42 cellular contexts compared by ENCODE assay signal in the genomic region with DNA sequence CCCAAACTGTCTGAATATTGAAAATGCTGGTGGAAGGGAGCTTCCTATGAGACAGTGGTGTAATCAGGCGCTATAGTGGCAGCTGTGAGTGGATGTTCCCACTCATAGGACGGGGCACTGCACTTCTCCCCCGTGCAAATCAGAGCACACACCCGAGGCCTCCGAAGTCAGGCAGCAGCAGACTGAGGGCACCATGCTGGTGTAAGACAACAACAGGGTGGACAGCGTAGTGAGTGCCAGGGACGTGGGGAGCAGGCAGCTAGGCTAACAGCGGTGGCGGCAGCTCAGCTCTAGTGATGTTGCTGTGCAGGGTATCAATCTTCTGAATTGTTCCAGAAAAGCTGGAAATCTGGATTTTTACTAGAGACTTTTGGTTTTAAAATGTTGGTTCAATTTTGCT. TPM values are rescaled to one million over a fixed set of nuclear protein-coding genes. Genes with fewer than 3 reads are reported as not detected.
"Had no signal": no experiment of that assay in that cellular context is flagged by ENCODE, and none has a peak within 500 bp of the region (broad histone marks: within the 10 kb centered on the region; RNA-seq: fewer than 3 reads in every experiment).

No MANE protein-coding gene starts in this region.

- H3K27ac ChIP-seq: adrenal gland, ascending aorta, body of pancreas, brain microvascular endothelial cell, breast epithelium, cardiac muscle cell had no signal

- H3K4me3 ChIP-seq: adrenal gland, ascending aorta, body of pancreas, breast epithelium, cardiac muscle cell had no signal

- DNase-seq: activated effector memory CD4-positive, alpha-beta T cell treated with anti-CD3 and anti-CD28 coated beads, Interleukin-2, amount 50 U/mL, for 16 hours; activated effector memory CD4-positive, alpha-beta T cell treated with Interleukin-2 at 50 U/mL for 16 hours; activated gamma-delta T cell; activated gamma-delta T cell treated with Interleukin-2 at 50 U/mL for 16 hours; activated naive CD4-positive, alpha-beta T cell; activated naive CD4-positive, alpha-beta T cell treated with anti-CD3 and anti-CD28 coated beads for 36 hours; activated naive CD4-positive, alpha-beta T cell treated with anti-CD3 and anti-CD28 coated beads, Interleukin-2, amount 10 ng/mL, durations not matched to agents 7 days and 5 days; activated naive CD4-positive, alpha-beta T cell treated with anti-CD3 and anti-CD28 coated beads, Interleukin-2, amount 50 U/mL, for 16 hours; activated naive CD4-positive, alpha-beta T cell treated with Interleukin-2 at 50 U/mL for 16 hours; activated naive CD8-positive, alpha-beta T cell treated with anti-CD3 and anti-CD28 coated beads for 36 hours; activated naive CD8-positive, alpha-beta T cell treated with anti-CD3 and anti-CD28 coated beads, Interleukin-2, amount 10 ng/mL, durations not matched to agents 7 days and 5 days; activated naive CD8-positive, alpha-beta T cell treated with anti-CD3 and anti-CD28 coated beads, Interleukin-2, amount 50 U/mL, for 24 hours; activated T-cell treated with anti-CD3 and anti-CD28 coated beads, Interleukin-2, amount 50 U/mL, for 1 hour; activated T-cell treated with anti-CD3 and anti-CD28 coated beads, Interleukin-2, amount 50 U/mL, for 24 hours; activated T-cell treated with anti-CD3 and anti-CD28 coated beads, Interleukin-2, amount 50 U/mL, for 4 hours; activated T-cell treated with anti-CD3 and anti-CD28 coated beads, Interleukin-2, amount 50 U/mL, for 48 hours; activated T-cell treated with anti-CD3 and anti-CD28 coated beads, Interleukin-2, amount 50 U/mL, for 72 hours; adrenal gland; amniotic stem cell; amygdala; anterior cingulate cortex; body of pancreas; brain microvascular endothelial cell; caudate nucleus; central memory CD4-positive, alpha-beta T cell; cerebellar nuclear complex had no signal

- H3K36me3 ChIP-seq: adrenal gland, ascending aorta, brain microvascular endothelial cell, breast epithelium, cardiac muscle cell had no signal

- H3K36me3 Mint-ChIP-seq: activated naive CD4-positive, alpha-beta T cell treated with anti-CD3 and anti-CD28 coated beads, Interleukin-2, amount 10 ng/mL, durations not matched to agents 7 days and 5 days; activated naive CD4-positive, alpha-beta T cell treated with anti-CD3 and anti-CD28 coated beads, Interleukin-2, amount 50 U/mL, for 24 hours; activated naive CD4-positive, alpha-beta T cell treated with anti-CD3 and anti-CD28 coated beads, Interleukin-2, amount 50 U/mL, for 72 hours; activated naive CD8-positive, alpha-beta T cell; activated naive CD8-positive, alpha-beta T cell treated with anti-CD3 and anti-CD28 coated beads for 36 hours; activated naive CD8-positive, alpha-beta T cell treated with anti-CD3 and anti-CD28 coated beads, Interleukin-2, amount 10 ng/mL, durations not matched to agents 7 days and 5 days; brain had no signal

- H3K4me1 ChIP-seq: adrenal gland, ascending aorta, body of pancreas, breast epithelium had no signal

- H3K27me3 ChIP-seq: ascending aorta, body of pancreas had no signal

- H3K27ac Mint-ChIP-seq: activated naive CD4-positive, alpha-beta T cell treated with anti-CD3 and anti-CD28 coated beads for 36 hours; activated naive CD4-positive, alpha-beta T cell treated with anti-CD3 and anti-CD28 coated beads, Interleukin-2, amount 10 ng/mL, durations not matched to agents 7 days and 5 days; activated naive CD4-positive, alpha-beta T cell treated with anti-CD3 and anti-CD28 coated beads, Interleukin-2, amount 50 U/mL, for 24 hours; activated naive CD4-positive, alpha-beta T cell treated with anti-CD3 and anti-CD28 coated beads, Interleukin-2, amount 50 U/mL, for 72 hours; activated naive CD8-positive, alpha-beta T cell; activated naive CD8-positive, alpha-beta T cell treated with anti-CD3 and anti-CD28 coated beads for 36 hours; activated naive CD8-positive, alpha-beta T cell treated with anti-CD3 and anti-CD28 coated beads, Interleukin-2, amount 10 ng/mL, durations not matched to agents 7 days and 5 days; activated naive CD8-positive, alpha-beta T cell treated with anti-CD3 and anti-CD28 coated beads, Interleukin-2, amount 50 U/mL, for 24 hours; activated T-cell treated with anti-CD3 and anti-CD28 coated beads, Interleukin-2, amount 50 U/mL, for 24 hours; activated T-cell treated with anti-CD3 and anti-CD28 coated beads, Interleukin-2, amount 50 U/mL, for 72 hours; activated T-helper 1 cell treated with anti-CD3 and anti-CD28 coated beads, Interleukin-12 subunit alpha, Interleukin-12 subunit beta, Interleukin-2, Interleukin-4 antibody, amounts not matched to agents 30 ng/mL and 10 ng/mL and 1 ng/mL, durations not matched to agents 14 hours and 24 hours and 36 hours; activated T-helper 17 cell treated with anti-CD3 and anti-CD28 coated beads, Interleukin-2, amount 50 U/mL, for 72 hours; activated T-helper 2 cell treated with anti-CD3 and anti-CD28 coated beads, Interferon-gamma antibody, Interleukin-2, Interleukin-4, amounts not matched to agents 10 μg/mL and 5 μg/mL and 100 μg/mL, durations not matched to agents 14 hours and 24 hours and 36 hours; brain had no signal

- H3K9me3 ChIP-seq: adrenal gland, ascending aorta, body of pancreas, breast epithelium had no signal

- H3K4me1 Mint-ChIP-seq: activated naive CD4-positive, alpha-beta T cell treated with anti-CD3 and anti-CD28 coated beads, Interleukin-2, amount 10 ng/mL, durations not matched to agents 7 days and 5 days; activated naive CD4-positive, alpha-beta T cell treated with anti-CD3 and anti-CD28 coated beads, Interleukin-2, amount 50 U/mL, for 24 hours; activated naive CD8-positive, alpha-beta T cell treated with anti-CD3 and anti-CD28 coated beads for 36 hours; activated naive CD8-positive, alpha-beta T cell treated with anti-CD3 and anti-CD28 coated beads, Interleukin-2, amount 10 ng/mL, durations not matched to agents 7 days and 5 days; activated naive CD8-positive, alpha-beta T cell treated with anti-CD3 and anti-CD28 coated beads, Interleukin-2, amount 50 U/mL, for 24 hours; activated T-helper 17 cell treated with anti-CD3 and anti-CD28 coated beads, Interleukin-2, amount 50 U/mL, for 72 hours; brain; central memory CD8-positive, alpha-beta T cell had no signal

- H3K4me3 Mint-ChIP-seq: activated naive CD4-positive, alpha-beta T cell treated with anti-CD3 and anti-CD28 coated beads for 36 hours; activated naive CD4-positive, alpha-beta T cell treated with anti-CD3 and anti-CD28 coated beads, Interleukin-2, amount 10 ng/mL, durations not matched to agents 7 days and 5 days; activated naive CD4-positive, alpha-beta T cell treated with anti-CD3 and anti-CD28 coated beads, Interleukin-2, amount 50 U/mL, for 24 hours; activated naive CD8-positive, alpha-beta T cell; activated naive CD8-positive, alpha-beta T cell treated with anti-CD3 and anti-CD28 coated beads for 36 hours; activated naive CD8-positive, alpha-beta T cell treated with anti-CD3 and anti-CD28 coated beads, Interleukin-2, amount 10 ng/mL, durations not matched to agents 7 days and 5 days; activated naive CD8-positive, alpha-beta T cell treated with anti-CD3 and anti-CD28 coated beads, Interleukin-2, amount 50 U/mL, for 24 hours; activated T-cell treated with anti-CD3 and anti-CD28 coated beads, Interleukin-2, amount 50 U/mL, for 24 hours; activated T-cell treated with anti-CD3 and anti-CD28 coated beads, Interleukin-2, amount 50 U/mL, for 4 hours; activated T-cell treated with anti-CD3 and anti-CD28 coated beads, Interleukin-2, amount 50 U/mL, for 72 hours; activated T-helper 1 cell treated with anti-CD3 and anti-CD28 coated beads, Interleukin-12 subunit alpha, Interleukin-12 subunit beta, Interleukin-2, Interleukin-4 antibody, amounts not matched to agents 30 ng/mL and 10 ng/mL and 1 ng/mL, durations not matched to agents 14 hours and 24 hours and 36 hours; activated T-helper 17 cell treated with anti-CD3 and anti-CD28 coated beads, Interleukin-2, amount 50 U/mL, for 72 hours; brain; central memory CD8-positive, alpha-beta T cell had no signal

- H3K9me3 Mint-ChIP-seq: activated naive CD4-positive, alpha-beta T cell treated with anti-CD3 and anti-CD28 coated beads for 36 hours; activated naive CD4-positive, alpha-beta T cell treated with anti-CD3 and anti-CD28 coated beads, Interleukin-2, amount 10 ng/mL, durations not matched to agents 7 days and 5 days; activated naive CD4-positive, alpha-beta T cell treated with anti-CD3 and anti-CD28 coated beads, Interleukin-2, amount 50 U/mL, for 24 hours; activated naive CD4-positive, alpha-beta T cell treated with anti-CD3 and anti-CD28 coated beads, Interleukin-2, amount 50 U/mL, for 72 hours; activated naive CD8-positive, alpha-beta T cell treated with anti-CD3 and anti-CD28 coated beads for 36 hours; activated naive CD8-positive, alpha-beta T cell treated with anti-CD3 and anti-CD28 coated beads, Interleukin-2, amount 10 ng/mL, durations not matched to agents 7 days and 5 days; activated naive CD8-positive, alpha-beta T cell treated with anti-CD3 and anti-CD28 coated beads, Interleukin-2, amount 50 U/mL, for 24 hours; activated T-cell treated with anti-CD3 and anti-CD28 coated beads, Interleukin-2, amount 50 U/mL, for 24 hours; activated T-cell treated with anti-CD3 and anti-CD28 coated beads, Interleukin-2, amount 50 U/mL, for 4 hours; activated T-helper 1 cell treated with anti-CD3 and anti-CD28 coated beads, Interleukin-12 subunit alpha, Interleukin-12 subunit beta, Interleukin-2, Interleukin-4 antibody, amounts not matched to agents 30 ng/mL and 10 ng/mL and 1 ng/mL, durations not matched to agents 14 hours and 24 hours and 36 hours; activated T-helper 17 cell treated with anti-CD3 and anti-CD28 coated beads, Interleukin-2, amount 50 U/mL, for 72 hours; activated T-helper 2 cell treated with anti-CD3 and anti-CD28 coated beads, Interferon-gamma antibody, Interleukin-2, Interleukin-4, amounts not matched to agents 10 μg/mL and 5 μg/mL and 100 μg/mL, durations not matched to agents 14 hours and 24 hours and 36 hours; brain; central memory CD8-positive, alpha-beta T cell had no signal

- ATAC-seq: activated naive CD4-positive, alpha-beta T cell treated with anti-CD3 and anti-CD28 coated beads, Interleukin-2, amount 50 U/mL, for 72 hours; activated naive CD8-positive, alpha-beta T cell treated with anti-CD3 and anti-CD28 coated beads, Interleukin-2, amount 50 U/mL, for 24 hours; activated T-cell treated with anti-CD3 and anti-CD28 coated beads, Interleukin-2, amount 50 U/mL, for 4 hours; activated T-cell treated with anti-CD3 and anti-CD28 coated beads, Interleukin-2, amount 50 U/mL, for 72 hours; activated T-helper 17 cell treated with anti-CD3 and anti-CD28 coated beads, Interleukin-2, amount 50 U/mL, for 72 hours; body of pancreas had no signal

RNA-seq across cellular contexts. Expression of gene C10orf53, which starts 19.2 kb away (rescaled TPM):
- total RNA-seq: activated naive CD4-positive, alpha-beta T cell treated with anti-CD3 and anti-CD28 coated beads for 36 hours; activated naive CD4-positive, alpha-beta T cell treated with anti-CD3 and anti-CD28 coated beads, Interleukin-2, amount 50 U/mL, for 72 hours; activated naive CD8-positive, alpha-beta T cell treated with anti-CD3 and anti-CD28 coated beads for 36 hours; activated naive CD8-positive, alpha-beta T cell treated with anti-CD3 and anti-CD28 coated beads, Interleukin-2, amount 10 ng/mL, durations not matched to agents 7 days and 5 days; activated T-cell treated with anti-CD3 and anti-CD28 coated beads, Interleukin-2, amount 50 U/mL, for 4 hours; activated T-cell treated with anti-CD3 and anti-CD28 coated beads, Interleukin-2, amount 50 U/mL, for 72 hours; activated T-helper 1 cell treated with anti-CD3 and anti-CD28 coated beads, Interleukin-12 subunit alpha, Interleukin-12 subunit beta, Interleukin-2, Interleukin-4 antibody, amounts not matched to agents 30 ng/mL and 10 ng/mL and 1 ng/mL, durations not matched to agents 14 hours and 24 hours and 36 hours; activated T-helper 17 cell treated with anti-CD3 and anti-CD28 coated beads, Interleukin-2, amount 50 U/mL, for 72 hours; activated T-helper 2 cell treated with anti-CD3 and anti-CD28 coated beads, Interferon-gamma antibody, Interleukin-2, Interleukin-4, amounts not matched to agents 10 μg/mL and 5 μg/mL and 100 μg/mL, durations not matched to agents 14 hours and 24 hours and 36 hours; adrenal gland; ascending aorta; astrocyte; body of pancreas; breast epithelium; bronchial epithelial cell; cardiac muscle cell; cardiac septum; chondrocyte had no signal
- polyA plus RNA-seq: adipose tissue, adrenal gland, cardiac muscle cell had no signal
